Comparison of ENCODE assay signal across 8 cellular contexts in genomic region chr4:74320559-74321118, GRCh38. TPM values are rescaled to one million over a fixed set of nuclear protein-coding genes. Genes with fewer than 3 reads are reported as not detected.
DNase-seq lines count a peak whose midpoint lies in the region; ATAC-seq and TF ChIP-seq lines count a peak whose summit lies in the region.

No MANE protein-coding gene starts in this region.

- H3K27ac Mint-ChIP-seq in activated CD4-positive, alpha-beta T cell treated with anti-CD3 and anti-CD28 coated beads for 36 hours, result no peak overlapping the region
- no peak overlapping the region for H3K27ac Mint-ChIP-seq in chondrocyte (ENCODE audit: unreplicated experiment)

- peaks cover 2% of the 10 kb centered on the region for H3K27me3 Mint-ChIP-seq in activated CD4-positive, alpha-beta T cell treated with anti-CD3 and anti-CD28 coated beads for 36 hours
- H3K27me3 Mint-ChIP-seq in chondrocyte (ENCODE audit: low read depth), result peaks cover 31% of the 10 kb centered on the region

- no peak for TF ChIP-seq POLR2A in suprapubic skin (IDR thresholded peaks at IDR 0.05)

- H3K9me3 Mint-ChIP-seq in activated CD4-positive, alpha-beta T cell treated with anti-CD3 and anti-CD28 coated beads for 36 hours (ENCODE audit: low read depth), result no peaks in the 10 kb centered on the region
- no peaks in the 10 kb centered on the region for H3K9me3 Mint-ChIP-seq in chondrocyte (ENCODE audit: low read depth)

- POLR2A ChIA-PET in activated CD4-positive, alpha-beta T cell treated with anti-CD3 and anti-CD28 coated beads for 36 hours (lab: Charles Lee), result no interaction called here

- H3K4me1 ChIP-seq in GM23248 (ENCODE audit: insufficient read depth) (0 out of 2 replicates have a peak, but pooled peaks cover 3% of the 10 kb centered on the region), SJCRH30 (peaks cover 3% of the 10 kb centered on the region; the same call in 1 of the 2 replicates), suprapubic skin (peaks cover 5% of the 10 kb centered on the region)

- H3K9ac ChIP-seq in GM23248, result no peak overlapping the region

- no peak overlapping the region for H3K4me3 ChIP-seq in GM23248
- no peak overlapping the region for H3K4me3 ChIP-seq in SJCRH30
- H3K4me3 ChIP-seq in suprapubic skin, result no peak overlapping the region

- H3K9me2 ChIP-seq in GM23248 (ENCODE audit: insufficient read depth), result no peaks in the 10 kb centered on the region

- H4K20me1 ChIP-seq in GM23248 (ENCODE audit: insufficient read depth), result no peaks in the 10 kb centered on the region

- intact Hi-C loops in activated CD4-positive, alpha-beta T cell treated with anti-CD3 and anti-CD28 coated beads for 36 hours (cut with DNase I, micrococcal nuclease), result loop anchor here (1.0 to 5.0 kb wide), 6 partner anchors 52 to 355 kb away; no protein-coding TSS in a partner anchor

- no peak for TF ChIP-seq EP300 in suprapubic skin (IDR thresholded peaks at IDR 0.05)

- H3K4me2 ChIP-seq in GM23248 (ENCODE audit: unreplicated experiment), result peak overlapping the region; percentile 34

- H3K9me3 ChIP-seq in GM23248 (ENCODE audit: low read depth) (no peaks in the 10 kb centered on the region), SJCRH30 (replicated peaks) (no peaks in the 10 kb centered on the region), suprapubic skin (no peaks in the 10 kb centered on the region)

- H3K36me3 Mint-ChIP-seq in activated CD4-positive, alpha-beta T cell treated with anti-CD3 and anti-CD28 coated beads for 36 hours (ENCODE audit: low read depth), result no peaks in the 10 kb centered on the region
- H3K36me3 Mint-ChIP-seq in chondrocyte (ENCODE audit: low read depth), result no peaks in the 10 kb centered on the region

- H3K27me3 ChIP-seq in GM23248 (replicated peaks; ENCODE audit: insufficient read depth) (no peaks in the 10 kb centered on the region; the same call in 1 of the 2 replicates), SJCRH30 (no peaks in the 10 kb centered on the region; the same call in 1 of the 2 replicates), suprapubic skin (no peaks in the 10 kb centered on the region)

- H3K4me3 Mint-ChIP-seq in activated CD4-positive, alpha-beta T cell treated with anti-CD3 and anti-CD28 coated beads for 36 hours, result no peak overlapping the region
- H3K4me3 Mint-ChIP-seq in chondrocyte (ENCODE audit: unreplicated experiment), result no peak overlapping the region

- H3F3A ChIP-seq in GM23248 (ENCODE audit: insufficient read depth), result no peaks in the 10 kb centered on the region

- H2AFZ ChIP-seq in GM23248, result peak overlapping the region; percentile 21

- H3K27ac ChIP-seq in GM23248 (no peak overlapping the region), SJCRH30 (no peak overlapping the region), suprapubic skin (no peak overlapping the region)

- no peaks in the 10 kb centered on the region for H3K79me2 ChIP-seq in GM23248 (ENCODE audit: insufficient read depth)

- CTCF ChIA-PET in activated CD4-positive, alpha-beta T cell treated with anti-CD3 and anti-CD28 coated beads for 36 hours (lab: Charles Lee), result interaction anchor here (0.6 to 4.7 kb wide), 22 partner anchors 8 to 451 kb away, joined by 3 to 39 read pairs (median 3); no protein-coding TSS in a partner anchor

- DNase-seq in activated CD4-positive, alpha-beta T cell treated with anti-CD3 and anti-CD28 coated beads for 36 hours, result peak; percentile 66
- no peak for DNase-seq in activated CD4-positive, alpha-beta T cell treated with anti-CD3 and anti-CD28 coated beads for 1 hour
- DNase-seq in GM23248 (peak; percentile 73), Kasumi-1 (lab: John Stamatoyannopoulos, UW) (peak; percentile 74 to 92), SJCRH30 (peak; percentile 24 to 71), chondrocyte (ENCODE audit: low spot score) (no peak), lung microvascular endothelial cell (ENCODE audit: low read depth in 2 of 2) (peak; percentile 60 to 68), suprapubic skin (ENCODE audit: low spot score in 2 of 2) (no peak)

- H3K4me1 Mint-ChIP-seq in activated CD4-positive, alpha-beta T cell treated with anti-CD3 and anti-CD28 coated beads for 36 hours, result peaks cover 5% of the 10 kb centered on the region
- H3K4me1 Mint-ChIP-seq in chondrocyte (ENCODE audit: low read depth), result peaks cover 9% of the 10 kb centered on the region

- ATAC-seq in activated CD4-positive, alpha-beta T cell treated with anti-CD3 and anti-CD28 coated beads for 36 hours, result peak; percentile 99

- in situ Hi-C loops in GM23248 (cut with MboI), result no loop called here

- 25 to 33% methylated on average over 4 of the region's 4 CpGs for WGBS in GM23248 (ENCODE audit: low coverage in 1 of 2, low lambda C conversion rate in 2 of 2, missing lambda C conversion rate in 2 of 2), 2 experiments
- WGBS in suprapubic skin, result 40% methylated on average over 4 of the region's 4 CpGs

- no peaks in the 10 kb centered on the region for H3K36me3 ChIP-seq in GM23248 (ENCODE audit: low read depth)
- no peaks in the 10 kb centered on the region for H3K36me3 ChIP-seq in SJCRH30
- H3K36me3 ChIP-seq in suprapubic skin, result no peaks in the 10 kb centered on the region

- TF ChIP-seq CTCF in chondrocyte (IDR thresholded peaks at IDR 0.05) (peak; percentile 85), suprapubic skin (IDR thresholded peaks at IDR 0.05) (peak; percentile 20 to 31)

RNA-seq across cellular contexts. Expression of gene EPGN, which starts 12.4 kb away (rescaled TPM):
- under 1 TPM in 1 of 2 experiments, not detected in 1; 0.14 TPM for total RNA-seq in activated CD4-positive, alpha-beta T cell treated with anti-CD3 and anti-CD28 coated beads for 36 hours
- total RNA-seq in GM23248 (2014; rRNA removed; shearing (Covaris generic)), result 0.86 TPM in 1 of 2 replicates, not detected in the other
- 0.46 TPM in 1 of 2 replicates, not detected in the other for polyA plus RNA-seq in GM23248 (2016; fragmentation: Nextera tagmentation; extraction: Ambion mirVana)
- total RNA-seq in SJCRH30 (2014; rRNA removed; shearing (Covaris generic)), result not detected in 2 replicates
- 0.62 to 4.5 TPM (median 1.1 TPM) in 3 replicates for total RNA-seq in chondrocyte
- total RNA-seq in lung microvascular endothelial cell, result under 0.01 TPM in 1 of 2 replicates, not detected in the other
- total RNA-seq in suprapubic skin, result 10 to 100 TPM in 3 of 4 donors, 1 to 10 TPM in 1; 8.8 to 28.2 (median 16.5) TPM

RNA-seq across cellular contexts. Expression of gene EREG, which starts 44.3 kb away (rescaled TPM):
- total RNA-seq in activated CD4-positive, alpha-beta T cell treated with anti-CD3 and anti-CD28 coated beads for 36 hours, result not detected
- total RNA-seq in GM23248 (2014; rRNA removed; shearing (Covaris generic)), result 4.2 and 4.4 TPM in 2 replicates
- polyA plus RNA-seq in GM23248 (2016; fragmentation: Nextera tagmentation; extraction: Ambion mirVana), result 1.6 and 1.8 TPM in 2 replicates
- total RNA-seq in SJCRH30 (2014; rRNA removed; shearing (Covaris generic)), result not detected in 2 replicates
- total RNA-seq in chondrocyte, result not detected in 3 replicates
- not detected in 2 replicates for total RNA-seq in lung microvascular endothelial cell
- total RNA-seq in suprapubic skin, result 10 to 100 TPM in 2 of 4 donors, 1 to 10 TPM in 2; 9.4 to 63.8 (median 31.6) TPM

Comparison
In these comparisons a context has a peak if more than half of its experiments do, and no peak if none do; other contexts are left out.
1. DNase-seq: peak in activated CD4-positive, alpha-beta T cell treated with anti-CD3 and anti-CD28 coated beads for 36 hours (single experiment), GM23248 (single experiment), Kasumi-1 (2 of 2), SJCRH30 (2 of 2) and lung microvascular endothelial cell (2 of 2); none in activated CD4-positive, alpha-beta T cell treated with anti-CD3 and anti-CD28 coated beads for 1 hour (single experiment), chondrocyte (single experiment) and suprapubic skin (0 of 2).